19 cellular contexts compared by ENCODE assay signal in genomic region chr12:129844662-129845061, GRCh38. TPM values are rescaled to one million over a fixed set of nuclear protein-coding genes. Genes with fewer than 3 reads are reported as not detected.
DNase-seq lines count a peak whose midpoint lies in the region; ATAC-seq and TF ChIP-seq lines count a peak whose summit lies in the region.
"Had no signal": no experiment of that assay in that cellular context is flagged by ENCODE, and none has a peak within 500 bp of the region (broad histone marks: within the 10 kb centered on the region; RNA-seq: fewer than 3 reads in every experiment).

No MANE protein-coding gene starts in this region.

- peaks cover 1% of the 10 kb centered on the region for H3K79me1 ChIP-seq in neuronal stem cell (ENCODE audit: low read depth, low read length)

- no peak overlapping the region for H3K23ac ChIP-seq in neuronal stem cell (ENCODE audit: low read depth, low read length, poor library complexity)

- intact Hi-C loops in heart left ventricle (cut with DNase I): no loop called here

- no peak overlapping the region for H2AFZ ChIP-seq in neuronal stem cell (ENCODE audit: low read length)
- H2AFZ ChIP-seq: GM23248 had no signal

- no peak overlapping the region for H3K14ac ChIP-seq in neuronal stem cell (ENCODE audit: low read length)

- no peak for TF ChIP-seq POLR2A in heart left ventricle (IDR thresholded peaks at IDR 0.05)

- 59 to 70% (median 61%) methylated on average over 1 of the region's 1 CpG for WGBS in heart left ventricle, 4 donors
- WGBS in neuronal stem cell (ENCODE audit: extremely low coverage in 2 of 2, insufficient read length in 2 of 2, insufficient replicate concordance in 1 of 2), 2 donors: no CpG with 5 or more reads among the region's 1 CpG

- H3K4me3 ChIP-seq in adipocyte (ENCODE audit: low read length) (no peak overlapping the region), epithelial cell of proximal tubule (ENCODE audit: low read depth, low read length) (no peak overlapping the region), heart left ventricle (no peak overlapping the region), neuronal stem cell (ENCODE audit: low read length in 2 of 2) (no peak overlapping the region)
- H3K4me3 ChIP-seq: GM23248, SK-N-MC had no signal

- no peak for ATAC-seq in heart left ventricle
- ATAC-seq: PC-3, Right ventricle myocardium inferior had no signal

- H3K36me3 ChIP-seq in adipocyte (ENCODE audit: control insufficient read depth, insufficient read depth, low read length, severe bottlenecking) (no peaks in the 10 kb centered on the region), heart left ventricle (no peaks in the 10 kb centered on the region), neuronal stem cell (replicated peaks in 1 of 2; ENCODE audit: control insufficient read depth in 2 of 2, insufficient read depth in 2 of 2, low read length in 2 of 2) (no peaks in the 10 kb centered on the region)
- H3K36me3 ChIP-seq: BE2C had no signal

- DNase-seq in NCI-H510A treated with DMSO at 0.1 percent for 48 hours (lab: John Stamatoyannopoulos, UW) (peak; percentile 23), NCI-H510A (lab: John Stamatoyannopoulos, UW) (no peak), adipocyte (ENCODE audit: low read depth) (peak; percentile 55), epithelial cell of proximal tubule (ENCODE audit: low read depth) (peak; percentile 2), renal cortical epithelial cell (ENCODE audit: low read depth) (peak; percentile 2), heart left ventricle (no peak), DMS153 (lab: John Stamatoyannopoulos, UW) (no peak), neuronal stem cell (ENCODE audit: low spot score) (no peak)
- DNase-seq: 8988T; BE2C; CD4-positive, alpha-beta T cell; DMS79 treated with DMSO at 0.1 percent for 48 hours; GM23248; NCI-H1092; NCI-H146; PC-3 had no signal

- H3K27me3 ChIP-seq in adipocyte (replicated peaks; ENCODE audit: control insufficient read depth, insufficient read depth, low read length) (no peaks in the 10 kb centered on the region), heart left ventricle (peaks cover 0 to 8% (median 0%) of the 10 kb centered on the region in 9 donors), neuronal stem cell (ENCODE audit: control insufficient read depth in 3 of 3, insufficient read depth in 3 of 3, low read depth in 1 of 3, low read length in 3 of 3) (no peaks in the 10 kb centered on the region)
- H3K27me3 ChIP-seq: BE2C had no signal

- no peak overlapping the region for H2BK15ac ChIP-seq in neuronal stem cell (ENCODE audit: low read length)

- no peak overlapping the region for H3K4me2 ChIP-seq in neuronal stem cell (ENCODE audit: insufficient read depth, low read length, poor library complexity, severe bottlenecking)
- H3K4me2 ChIP-seq: KMS-11 had no signal

- no peak overlapping the region for H3K18ac ChIP-seq in neuronal stem cell (ENCODE audit: low read length)

- H3K9ac ChIP-seq in adipocyte (ENCODE audit: low read length): no peak overlapping the region
- H3K9ac ChIP-seq in neuronal stem cell (ENCODE audit: low read depth, low read length, poor library complexity): no peak overlapping the region
- H3K9ac ChIP-seq: GM23248, KMS-11 had no signal

- H4K8ac ChIP-seq in neuronal stem cell (ENCODE audit: low read depth, low read length): no peak overlapping the region

- H2AK5ac ChIP-seq in neuronal stem cell (ENCODE audit: low read depth, low read length): no peak overlapping the region

- no peak overlapping the region for H4K91ac ChIP-seq in neuronal stem cell (ENCODE audit: low read depth, low read length, poor library complexity)

- H2BK120ac ChIP-seq in neuronal stem cell (ENCODE audit: low read depth, low read length): no peak overlapping the region

- H3K9me3 ChIP-seq in adipocyte (ENCODE audit: control insufficient read depth, low read length) (no peaks in the 10 kb centered on the region), heart left ventricle (no peaks in the 10 kb centered on the region), neuronal stem cell (replicated peaks in 1 of 2; ENCODE audit: control insufficient read depth in 2 of 2, insufficient read depth in 1 of 2, low read depth in 1 of 2, low read length in 2 of 2) (no peaks in the 10 kb centered on the region)
- H3K9me3 ChIP-seq: BE2C had no signal

- TF ChIP-seq CTCF in epithelial cell of proximal tubule (conservative IDR thresholded peaks at IDR 0.05; ENCODE audit: low read depth, low read length) (no peak), heart left ventricle (IDR thresholded peaks at IDR 0.05) (no peak)

- H2BK12ac ChIP-seq in neuronal stem cell (ENCODE audit: low read length): no peak overlapping the region

- H3K4me1 ChIP-seq in adipocyte (ENCODE audit: control insufficient read depth, insufficient read depth, low read length): no peaks in the 10 kb centered on the region
- no peaks in the 10 kb centered on the region for H3K4me1 ChIP-seq in heart left ventricle
- H3K4me1 ChIP-seq in neuronal stem cell (ENCODE audit: control insufficient read depth in 2 of 2, insufficient read depth in 1 of 2, low read depth in 1 of 2, low read length in 2 of 2): no peaks in the 10 kb centered on the region
- H3K4me1 ChIP-seq: BE2C had no signal

- no peak overlapping the region for H3K27ac ChIP-seq in heart left ventricle
- no peak overlapping the region for H3K27ac ChIP-seq in neuronal stem cell (replicated peaks; ENCODE audit: low read length)
- H3K27ac ChIP-seq: GM23248, KMS-11, SK-N-MC had no signal

- H3K4ac ChIP-seq in neuronal stem cell (ENCODE audit: low read length): no peak overlapping the region

- H2BK5ac ChIP-seq in neuronal stem cell (ENCODE audit: low read length): no peak overlapping the region

RNA-seq across cellular contexts. Expression of gene TMEM132D, which starts 59.2 kb away (rescaled TPM):
- total RNA-seq in epithelial cell of proximal tubule: 0.06 and 0.22 TPM in 2 replicates
- total RNA-seq in renal cortical epithelial cell: under 0.01 and 0.05 TPM in 2 replicates
- not detected for total RNA-seq in heart left ventricle
- not detected for polyA plus RNA-seq in heart left ventricle
- 0.04 TPM for polyA plus RNA-seq in neuronal stem cell (2013, experiment 1 of 2)
- polyA plus RNA-seq in neuronal stem cell (2013, experiment 2 of 2): 0.03 TPM
- total RNA-seq: CD4-positive, alpha-beta T cell; GM23248; PC-3; Right ventricle myocardium inferior had no signal
- polyA plus RNA-seq: GM23248 had no signal

Comparison
In these comparisons a context has a peak if more than half of its experiments do, and no peak if none do; other contexts are left out.
1. DNase-seq: peak in NCI-H510A treated with DMSO at 0.1 percent for 48 hours (single experiment), adipocyte (single experiment), epithelial cell of proximal tubule (single experiment) and renal cortical epithelial cell (single experiment); none in NCI-H510A (single experiment), heart left ventricle (0 of 5), DMS153 (single experiment) and neuronal stem cell (single experiment).